ENCODE assay signal across 28 cellular contexts in genomic region chr2:132557694-132558093, GRCh38.
"Had no signal": no experiment of that assay in that cellular context is flagged by ENCODE, and none has a peak within 500 bp of the region (broad histone marks: within the 10 kb centered on the region; RNA-seq: fewer than 3 reads in every experiment).

No MANE protein-coding gene starts in this region.

- H3K27ac ChIP-seq: colonic mucosa, coronary artery, dorsolateral prefrontal cortex, epithelial cell of prostate, esophagus squamous epithelium, foreskin keratinocyte, gastrocnemius medialis, gastroesophageal sphincter, heart left ventricle, heart right ventricle, hepatocyte had no signal

- H3K9me3 ChIP-seq: colonic mucosa, esophagus squamous epithelium, gastrocnemius medialis, gastroesophageal sphincter, heart left ventricle, heart right ventricle had no signal

- H3K4me1 ChIP-seq: colonic mucosa, esophagus squamous epithelium, foreskin keratinocyte, gastrocnemius medialis, gastroesophageal sphincter, heart left ventricle, heart right ventricle had no signal

- H3K4me2 ChIP-seq: hepatocyte had no signal

- H3K79me2 ChIP-seq: hepatocyte had no signal

- H3K27me3 ChIP-seq: colonic mucosa, dorsolateral prefrontal cortex, esophagus squamous epithelium, foreskin keratinocyte, gastrocnemius medialis, gastroesophageal sphincter, hepatocyte had no signal

- FAIRE-seq: colon, endometrium, endothelial cell of umbilical vein, frontal cortex had no signal

- DNase-seq: colonic mucosa; cortex of kidney; dermis blood vessel endothelial cell; dorsolateral prefrontal cortex; effector CD4-positive, alpha-beta T cell; effector CD8-positive, alpha-beta T cell; effector memory CD4-positive, alpha-beta T cell; effector memory CD8-positive, alpha-beta T cell; endodermal cell; erythroblast; esophagus squamous epithelium; foreskin fibroblast; foreskin keratinocyte; foreskin melanocyte; gastrocnemius medialis; glutamatergic neuron; heart left ventricle; heart right ventricle; hippocampal formation had no signal

- H3K4me3 ChIP-seq: colonic mucosa, coronary artery, dorsolateral prefrontal cortex, esophagus squamous epithelium, gastrocnemius medialis, gastroesophageal sphincter, heart left ventricle, heart right ventricle, hepatocyte had no signal

- ATAC-seq: effector memory CD8-positive, alpha-beta T cell; esophagus mucosa; foreskin keratinocyte; gastrocnemius medialis; gastroesophageal sphincter; heart left ventricle; heart right ventricle had no signal

- H3K36me3 ChIP-seq: colonic mucosa, esophagus squamous epithelium, gastrocnemius medialis, gastroesophageal sphincter, heart left ventricle, heart right ventricle had no signal

- H2AFZ ChIP-seq: hepatocyte had no signal
